Comparison of ENCODE assay signal across 19 cellular contexts in genomic region chr7:36855330-36855729, GRCh38.
"Had no signal": no experiment of that assay in that cellular context is flagged by ENCODE, and none has a peak within 500 bp of the region (broad histone marks: within the 10 kb centered on the region; RNA-seq: fewer than 3 reads in every experiment).

No MANE protein-coding gene starts in this region.

- H3K4me2 ChIP-seq: hepatocyte had no signal

- H3K36me3 ChIP-seq: colonic mucosa, transverse colon had no signal

- H3K27me3 Mint-ChIP-seq: naive thymus-derived CD8-positive, alpha-beta T cell; stimulated activated naive B cell treated with anti-CD40 and anti-IgM and Interleukin-4, amounts not matched to agents 10 μg/mL and 1 μg/mL and 100 μg/mL, for 72 hours; stimulated activated naive CD8-positive, alpha-beta T cell treated with anti-CD3 and anti-CD28 coated beads, Interleukin-15, amount 100 ng/mL, for 72 hours had no signal

- H3K27ac ChIP-seq: colonic mucosa, hepatocyte, neutrophil, spleen, thoracic aorta, transverse colon had no signal

- DNase-seq: colonic mucosa; dermis blood vessel endothelial cell; esophagus squamous epithelium; foreskin fibroblast; left colon; left ventricle myocardium superior; mucosa of descending colon; naive thymus-derived CD8-positive, alpha-beta T cell; spleen; stimulated activated CD4-positive, alpha-beta T cell treated with anti-CD3 and anti-CD28 coated beads, Interleukin-15, amount 100 ng/mL, for 24 hours; stimulated activated CD4-positive, alpha-beta T cell treated with anti-CD3 and anti-CD28 coated beads, Interleukin-1b, Interleukin-23, amount 100 ng/mL, for 48 hours; stimulated activated CD4-positive, alpha-beta T cell treated with anti-CD3 and anti-CD28 coated beads, Interleukin-4, amount 100 ng/mL, for 4 hours; stimulated activated naive B cell treated with anti-CD40 and anti-IgM and Interleukin-4, amounts not matched to agents 10 μg/mL and 1 μg/mL and 100 μg/mL, for 72 hours; stimulated activated naive CD8-positive, alpha-beta T cell treated with anti-CD3 and anti-CD28 coated beads, Interleukin-15, amount 100 ng/mL, for 72 hours; transverse colon had no signal

- H2AFZ ChIP-seq: hepatocyte had no signal

- ATAC-seq: left colon; left ventricle myocardium superior; mucosa of descending colon; naive thymus-derived CD8-positive, alpha-beta T cell; sciatic nerve; stimulated activated naive B cell treated with anti-CD40 and anti-IgM and Interleukin-4, amounts not matched to agents 10 μg/mL and 1 μg/mL and 100 μg/mL, for 72 hours; stimulated activated naive CD8-positive, alpha-beta T cell treated with anti-CD3 and anti-CD28 coated beads, Interleukin-15, amount 100 ng/mL, for 72 hours had no signal

- H3K4me3 Mint-ChIP-seq: naive thymus-derived CD8-positive, alpha-beta T cell; stimulated activated naive B cell treated with anti-CD40 and anti-IgM and Interleukin-4, amounts not matched to agents 10 μg/mL and 1 μg/mL and 100 μg/mL, for 72 hours; stimulated activated naive CD8-positive, alpha-beta T cell treated with anti-CD3 and anti-CD28 coated beads, Interleukin-15, amount 100 ng/mL, for 72 hours had no signal

- H3K27me3 ChIP-seq: colonic mucosa, esophagus squamous epithelium, hepatocyte, neutrophil, spleen, transverse colon had no signal

- H3K4me3 ChIP-seq: colonic mucosa, esophagus squamous epithelium, hepatocyte, mucosa of descending colon, spleen, thoracic aorta, transverse colon had no signal

- H3K79me2 ChIP-seq: hepatocyte had no signal

- H3K4me1 ChIP-seq: colonic mucosa, spleen, transverse colon had no signal

- H3K9me3 ChIP-seq: colonic mucosa, esophagus squamous epithelium, mucosa of descending colon, neutrophil, thoracic aorta, transverse colon had no signal

- H3K27ac Mint-ChIP-seq: stimulated activated naive B cell treated with anti-CD40 and anti-IgM and Interleukin-4, amounts not matched to agents 10 μg/mL and 1 μg/mL and 100 μg/mL, for 72 hours had no signal
